In the genomic region with DNA sequence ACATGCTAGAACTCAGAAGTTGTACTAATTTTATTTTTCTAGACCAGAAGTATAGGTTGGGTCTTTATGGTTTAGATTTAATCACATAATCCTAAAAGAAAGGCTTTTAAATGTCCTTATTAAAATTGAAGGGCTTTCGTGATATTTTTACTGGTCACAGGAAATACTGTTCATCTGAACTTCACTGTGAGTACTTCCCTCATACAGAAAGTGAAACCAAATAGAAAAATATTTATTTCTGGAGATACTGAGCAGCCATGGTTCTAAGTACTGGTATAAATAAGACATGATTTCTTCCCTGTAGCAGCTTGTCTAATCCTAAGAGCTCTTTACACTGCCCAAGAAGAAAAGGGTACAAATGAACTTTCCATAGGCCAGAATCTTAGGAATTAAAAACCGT, we compare ENCODE assay signal across 1 cellular context.
TF ChIP-seq lines count a peak whose summit lies in the region.

No MANE protein-coding gene starts in this region.

TF ChIP-seq in HCT116, 20 proteins besides CTCF, POLR2A, EP300 and RAD21 (continued from another document):
- TF ChIP-seq, protein P1, sequence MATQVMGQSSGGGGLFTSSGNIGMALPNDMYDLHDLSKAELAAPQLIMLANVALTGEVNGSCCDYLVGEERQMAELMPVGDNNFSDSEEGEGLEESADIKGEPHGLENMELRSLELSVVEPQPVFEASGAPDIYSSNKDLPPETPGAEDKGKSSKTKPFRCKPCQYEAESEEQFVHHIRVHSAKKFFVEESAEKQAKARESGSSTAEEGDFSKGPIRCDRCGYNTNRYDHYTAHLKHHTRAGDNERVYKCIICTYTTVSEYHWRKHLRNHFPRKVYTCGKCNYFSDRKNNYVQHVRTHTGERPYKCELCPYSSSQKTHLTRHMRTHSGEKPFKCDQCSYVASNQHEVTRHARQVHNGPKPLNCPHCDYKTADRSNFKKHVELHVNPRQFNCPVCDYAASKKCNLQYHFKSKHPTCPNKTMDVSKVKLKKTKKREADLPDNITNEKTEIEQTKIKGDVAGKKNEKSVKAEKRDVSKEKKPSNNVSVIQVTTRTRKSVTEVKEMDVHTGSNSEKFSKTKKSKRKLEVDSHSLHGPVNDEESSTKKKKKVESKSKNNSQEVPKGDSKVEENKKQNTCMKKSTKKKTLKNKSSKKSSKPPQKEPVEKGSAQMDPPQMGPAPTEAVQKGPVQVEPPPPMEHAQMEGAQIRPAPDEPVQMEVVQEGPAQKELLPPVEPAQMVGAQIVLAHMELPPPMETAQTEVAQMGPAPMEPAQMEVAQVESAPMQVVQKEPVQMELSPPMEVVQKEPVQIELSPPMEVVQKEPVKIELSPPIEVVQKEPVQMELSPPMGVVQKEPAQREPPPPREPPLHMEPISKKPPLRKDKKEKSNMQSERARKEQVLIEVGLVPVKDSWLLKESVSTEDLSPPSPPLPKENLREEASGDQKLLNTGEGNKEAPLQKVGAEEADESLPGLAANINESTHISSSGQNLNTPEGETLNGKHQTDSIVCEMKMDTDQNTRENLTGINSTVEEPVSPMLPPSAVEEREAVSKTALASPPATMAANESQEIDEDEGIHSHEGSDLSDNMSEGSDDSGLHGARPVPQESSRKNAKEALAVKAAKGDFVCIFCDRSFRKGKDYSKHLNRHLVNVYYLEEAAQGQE (IDR thresholded peaks at IDR 0.05; ENCODE audit: low read depth) = no peak
- no peak for TF ChIP-seq JUND (IDR thresholded peaks at IDR 0.05)
- no peak for TF ChIP-seq YY1 (IDR thresholded peaks at IDR 0.05; ENCODE audit: extremely low read depth, insufficient replicate concordance, low read depth, low read length)
- TF ChIP-seq EZH2phosphoT487 (IDR thresholded peaks at IDR 0.05; ENCODE audit: borderline replicate concordance) = no peak
- TF ChIP-seq ZNF274 (IDR thresholded peaks at IDR 0.05; ENCODE audit: low read depth, low read length) = no peak
- no peak for TF ChIP-seq EGR1 (IDR thresholded peaks at IDR 0.05; ENCODE audit: low read depth)
